Comparison of ENCODE assay signal across 8 cellular contexts in genomic region chrX:51892921-51893745, GRCh38. TPM values are rescaled to one million over a fixed set of nuclear protein-coding genes. Genes with fewer than 3 reads are reported as not detected.
DNase-seq lines count a peak whose midpoint lies in the region; ATAC-seq and TF ChIP-seq lines count a peak whose summit lies in the region.

A gene with protein sequence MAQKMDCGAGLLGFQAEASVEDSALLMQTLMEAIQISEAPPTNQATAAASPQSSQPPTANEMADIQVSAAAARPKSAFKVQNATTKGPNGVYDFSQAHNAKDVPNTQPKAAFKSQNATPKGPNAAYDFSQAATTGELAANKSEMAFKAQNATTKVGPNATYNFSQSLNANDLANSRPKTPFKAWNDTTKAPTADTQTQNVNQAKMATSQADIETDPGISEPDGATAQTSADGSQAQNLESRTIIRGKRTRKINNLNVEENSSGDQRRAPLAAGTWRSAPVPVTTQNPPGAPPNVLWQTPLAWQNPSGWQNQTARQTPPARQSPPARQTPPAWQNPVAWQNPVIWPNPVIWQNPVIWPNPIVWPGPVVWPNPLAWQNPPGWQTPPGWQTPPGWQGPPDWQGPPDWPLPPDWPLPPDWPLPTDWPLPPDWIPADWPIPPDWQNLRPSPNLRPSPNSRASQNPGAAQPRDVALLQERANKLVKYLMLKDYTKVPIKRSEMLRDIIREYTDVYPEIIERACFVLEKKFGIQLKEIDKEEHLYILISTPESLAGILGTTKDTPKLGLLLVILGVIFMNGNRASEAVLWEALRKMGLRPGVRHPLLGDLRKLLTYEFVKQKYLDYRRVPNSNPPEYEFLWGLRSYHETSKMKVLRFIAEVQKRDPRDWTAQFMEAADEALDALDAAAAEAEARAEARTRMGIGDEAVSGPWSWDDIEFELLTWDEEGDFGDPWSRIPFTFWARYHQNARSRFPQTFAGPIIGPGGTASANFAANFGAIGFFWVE (plus strand): TSS chrX:51893623. CDS start chrX:51894305, 682 bp downstream.

- ATAC-seq in GM18519 (IDR thresholded peaks at IDR 0.05; ENCODE audit: low FRiP score, unreplicated experiment) (peak; percentile 58), HG03064 (IDR thresholded peaks at IDR 0.05; ENCODE audit: low read depth, unreplicated experiment) (peak; percentile 64)

- no peak for TF ChIP-seq CTCF in colonic mucosa (IDR thresholded peaks at IDR 0.05)

- peak within 1 kb of the TSS; percentile 46 to 59 for H3K9ac ChIP-seq in colonic mucosa (ENCODE audit: low read depth in 2 of 2, low read length in 2 of 2)

- H3K27me3 Mint-ChIP-seq in activated CD4-positive, alpha-beta T cell treated with anti-CD3 and anti-CD28 coated beads, Interleukin-2, amount 10 ng/mL, durations not matched to agents 24 days and 14 days = no peaks in the 10 kb centered on the region

- no peaks in the 10 kb centered on the region for H3K9me3 Mint-ChIP-seq in activated CD4-positive, alpha-beta T cell treated with anti-CD3 and anti-CD28 coated beads, Interleukin-2, amount 10 ng/mL, durations not matched to agents 24 days and 14 days

- H3K4me1 ChIP-seq in colonic mucosa = no peaks in the 10 kb centered on the region

- peaks cover 18% of the 10 kb centered on the region for H3K4me1 Mint-ChIP-seq in activated CD4-positive, alpha-beta T cell treated with anti-CD3 and anti-CD28 coated beads, Interleukin-2, amount 10 ng/mL, durations not matched to agents 24 days and 14 days

- no peaks in the 10 kb centered on the region for H3K27me3 ChIP-seq in colonic mucosa

- H3K9me3 ChIP-seq in colonic mucosa = no peaks in the 10 kb centered on the region

- H3K36me3 Mint-ChIP-seq in activated CD4-positive, alpha-beta T cell treated with anti-CD3 and anti-CD28 coated beads, Interleukin-2, amount 10 ng/mL, durations not matched to agents 24 days and 14 days (ENCODE audit: low read depth) = peaks cover 8% of the 10 kb centered on the region

- peak within 1 kb of the TSS; percentile 93 for H3K27ac Mint-ChIP-seq in activated CD4-positive, alpha-beta T cell treated with anti-CD3 and anti-CD28 coated beads, Interleukin-2, amount 10 ng/mL, durations not matched to agents 24 days and 14 days

- DNase-seq in 8988T (peak; percentile 20), NCI-H2227 treated with DMSO at 0.1 percent for 48 hours (lab: John Stamatoyannopoulos, UW) (peak; percentile 99), colonic mucosa (peak; percentile 88), kidney tubule cell (ENCODE audit: low spot score) (peak; percentile 91)
- DNase-seq in activated CD4-positive, alpha-beta T cell treated with anti-CD3 and anti-CD28 coated beads, Interleukin-2, amount 10 ng/mL, durations not matched to agents 24 days and 14 days = peak; percentile 94
- DNase-seq in stimulated activated CD4-positive, alpha-beta T cell treated with anti-CD3 and anti-CD28 coated beads, Interleukin-1b, Interleukin-23, amount 100 ng/mL, for 24 hours (ENCODE audit: low read depth in 4 of 4, low spot score in 1 of 4) = peak; percentile 46 to 73 (median 50)

- no peaks in the 10 kb centered on the region for H3K36me3 ChIP-seq in colonic mucosa

- peak within 1 kb of the TSS; percentile 40 for H3K4me3 ChIP-seq in colonic mucosa

- H3K4me3 Mint-ChIP-seq in activated CD4-positive, alpha-beta T cell treated with anti-CD3 and anti-CD28 coated beads, Interleukin-2, amount 10 ng/mL, durations not matched to agents 24 days and 14 days = peak within 1 kb of the TSS; percentile 96

- intact Hi-C loops in activated CD4-positive, alpha-beta T cell treated with anti-CD3 and anti-CD28 coated beads, Interleukin-2, amount 10 ng/mL, durations not matched to agents 24 days and 14 days (cut with micrococcal nuclease) = loop anchor here (1.0 kb wide), 1 partner anchor 368 kb away; no protein-coding TSS in a partner anchor
- intact Hi-C loops in colonic mucosa (cut with DNase I) = no loop called here

- H3K27ac ChIP-seq in colonic mucosa = no peak within 1 kb of the TSS

RNA-seq across cellular contexts. Expression of the gene that starts here (rescaled TPM):
- total RNA-seq in activated CD4-positive, alpha-beta T cell treated with anti-CD3 and anti-CD28 coated beads, Interleukin-2, amount 10 ng/mL, durations not matched to agents 24 days and 14 days = 35.5 and 41.6 TPM in 2 replicates
- 10 to 100 TPM; 68.2 to 96.8 TPM for total RNA-seq in colonic mucosa

Comparison
In these comparisons a context has a peak if more than half of its experiments do, and no peak if none do; other contexts are left out.
1. DNase-seq: peak in every context shown above with its lines; median percentile 99 in NCI-H2227 treated with DMSO at 0.1 percent for 48 hours; 94 in activated CD4-positive, alpha-beta T cell treated with anti-CD3 and anti-CD28 coated beads, Interleukin-2, amount 10 ng/mL, durations not matched to agents 24 days and 14 days; 91 in kidney tubule cell; 88 in colonic mucosa; 50 in stimulated activated CD4-positive, alpha-beta T cell treated with anti-CD3 and anti-CD28 coated beads, Interleukin-1b, Interleukin-23, amount 100 ng/mL, for 24 hours; 20 in 8988T.